In genomic region chrX:130082244-130083106, GRCh38 we compare ENCODE assay signal across 1 cellular context.
TF ChIP-seq lines count a peak whose summit lies in the region.

No MANE protein-coding gene starts in this region.

TF ChIP-seq in K562, 482 proteins besides CTCF, POLR2A, EP300 and RAD21 (continues in another document):
- no peak for TF ChIP-seq ZNF23 (CRISPR knock-in tag; IDR thresholded peaks at IDR 0.05)
- TF ChIP-seq LEF1 (IDR thresholded peaks at IDR 0.05), result peak; percentile 43; the same call in 1 of the 2 replicates
- peak; percentile 21 for TF ChIP-seq MEIS2 (IDR thresholded peaks at IDR 0.05; ENCODE audit: partially characterized antibody)
- peak; percentile 23; the same call in 1 of the 2 replicates for TF ChIP-seq CBFA2T3 (IDR thresholded peaks at IDR 0.05)
- TF ChIP-seq TBL1XR1 (IDR thresholded peaks at IDR 0.05; ENCODE audit: low read length in 2 of 2), result peak in 1 of 2 experiments; percentile 70; a peak in 1 of 4 replicates
- no peak for TF ChIP-seq BDP1 (IDR thresholded peaks at IDR 0.05; ENCODE audit: insufficient read depth, insufficient read length)
- TF ChIP-seq ZNF24 (IDR thresholded peaks at IDR 0.05), result peak; percentile 72; the same call in 1 of the 2 replicates
- TF ChIP-seq NBN (IDR thresholded peaks at IDR 0.05; ENCODE audit: low read depth), result 0 out of 2 replicates have a peak, but pooled peaks have one; percentile 0
- TF ChIP-seq ZFP36 (IDR thresholded peaks at IDR 0.05; ENCODE audit: low read depth, low read length, partially characterized antibody), result no peak
- no peak for TF ChIP-seq ZBTB12 (CRISPR knock-in tag; IDR thresholded peaks at IDR 0.05)
- 0 out of 2 replicates have a peak, but pooled peaks have one; percentile 53 for TF ChIP-seq LCOR (CRISPR knock-in tag; IDR thresholded peaks at IDR 0.05)
- TF ChIP-seq CBX5 (IDR thresholded peaks at IDR 0.05; ENCODE audit: borderline replicate concordance, low read depth), result no peak
- TF ChIP-seq ZNF551 (CRISPR knock-in tag; IDR thresholded peaks at IDR 0.05), result no peak
- peak; percentile 63 to 72 for TF ChIP-seq E2F6 (IDR thresholded peaks at IDR 0.05; ENCODE audit: borderline replicate concordance in 1 of 2, extremely low read depth in 1 of 2, insufficient read depth in 1 of 2, insufficient read length in 1 of 2, low read depth in 1 of 2, low read length in 1 of 2, poor library complexity in 1 of 2, severe bottlenecking in 1 of 2)
- TF ChIP-seq, protein P1, sequence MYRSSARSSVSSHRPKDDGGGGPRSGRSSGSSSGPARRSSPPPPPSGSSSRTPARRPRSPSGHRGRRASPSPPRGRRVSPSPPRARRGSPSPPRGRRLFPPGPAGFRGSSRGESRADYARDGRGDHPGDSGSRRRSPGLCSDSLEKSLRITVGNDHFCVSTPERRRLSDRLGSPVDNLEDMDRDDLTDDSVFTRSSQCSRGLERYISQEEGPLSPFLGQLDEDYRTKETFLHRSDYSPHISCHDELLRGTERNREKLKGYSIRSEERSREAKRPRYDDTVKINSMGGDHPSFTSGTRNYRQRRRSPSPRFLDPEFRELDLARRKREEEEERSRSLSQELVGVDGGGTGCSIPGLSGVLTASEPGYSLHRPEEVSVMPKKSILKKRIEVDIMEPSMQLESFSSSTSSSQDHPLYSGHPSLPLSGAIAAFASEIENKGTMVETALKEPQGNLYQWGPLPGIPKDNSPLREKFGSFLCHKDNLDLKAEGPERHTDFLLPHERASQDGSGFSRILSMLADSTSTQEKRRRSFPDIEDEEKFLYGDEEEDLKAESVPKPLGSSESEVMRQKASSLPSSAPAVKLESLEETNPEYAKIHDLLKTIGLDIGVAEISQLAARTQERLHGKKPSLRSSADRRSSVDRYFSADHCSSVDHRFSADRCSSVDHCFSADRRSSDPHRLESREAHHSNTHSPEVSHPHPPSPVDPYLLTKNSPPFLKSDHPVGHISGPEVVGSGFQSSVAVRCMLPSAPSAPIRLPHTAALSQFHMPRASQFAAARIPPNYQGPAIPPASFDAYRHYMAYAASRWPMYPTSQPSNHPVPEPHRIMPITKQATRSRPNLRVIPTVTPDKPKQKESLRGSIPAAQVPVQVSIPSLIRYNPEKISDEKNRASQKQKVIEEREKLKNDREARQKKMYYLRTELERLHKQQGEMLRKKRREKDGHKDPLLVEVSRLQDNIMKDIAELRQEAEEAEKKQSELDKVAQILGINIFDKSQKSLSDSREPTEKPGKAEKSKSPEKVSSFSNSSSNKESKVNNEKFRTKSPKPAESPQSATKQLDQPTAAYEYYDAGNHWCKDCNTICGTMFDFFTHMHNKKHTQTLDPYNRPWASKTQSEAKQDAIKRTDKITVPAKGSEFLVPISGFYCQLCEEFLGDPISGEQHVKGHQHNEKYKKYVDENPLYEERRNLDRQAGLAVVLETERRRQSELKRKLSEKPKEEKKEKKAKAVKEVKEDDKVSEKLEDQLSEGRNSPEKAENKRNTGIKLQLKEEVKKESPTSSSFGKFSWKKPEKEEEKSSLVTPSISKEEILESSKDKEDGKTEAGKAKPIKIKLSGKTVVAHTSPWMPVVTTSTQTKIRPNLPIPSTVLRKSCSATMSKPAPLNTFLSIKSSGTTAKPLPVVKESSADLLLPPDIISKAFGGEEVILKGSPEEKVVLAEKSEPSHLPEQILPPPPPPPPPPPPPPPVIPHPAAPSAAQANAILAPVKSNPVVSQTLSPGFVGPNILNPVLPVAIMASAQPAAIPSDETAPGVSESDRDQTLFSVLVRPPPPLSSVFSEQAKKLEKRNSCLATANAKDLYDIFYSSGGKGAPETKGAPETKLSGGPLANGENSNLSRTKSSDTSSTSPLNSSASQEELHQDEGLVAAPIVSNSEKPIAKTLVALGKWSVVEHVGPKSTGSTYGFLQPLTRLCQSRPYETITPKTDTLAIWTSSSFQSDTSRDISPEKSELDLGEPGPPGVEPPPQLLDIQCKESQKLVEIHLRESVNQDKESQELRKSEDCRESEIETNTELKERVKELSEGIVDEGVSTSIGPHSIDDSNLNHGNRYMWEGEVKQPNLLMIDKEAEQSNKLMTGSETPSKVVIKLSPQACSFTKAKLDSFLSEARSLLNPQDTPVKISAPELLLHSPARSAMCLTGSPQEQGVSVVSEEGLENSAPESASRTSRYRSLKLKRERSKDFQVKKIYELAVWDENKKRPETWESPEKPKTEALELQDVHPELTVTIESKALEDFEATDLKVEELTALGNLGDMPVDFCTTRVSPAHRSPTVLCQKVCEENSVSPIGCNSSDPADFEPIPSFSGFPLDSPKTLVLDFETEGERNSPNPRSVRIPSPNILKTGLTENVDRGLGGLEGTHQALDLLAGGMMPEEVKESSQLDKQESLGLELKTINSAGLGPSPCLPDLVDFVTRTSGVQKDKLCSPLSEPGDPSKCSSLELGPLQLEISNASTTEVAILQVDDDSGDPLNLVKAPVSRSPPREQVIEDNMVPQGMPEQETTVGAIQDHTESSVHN (IDR thresholded peaks at IDR 0.05; ENCODE audit: borderline replicate concordance in 1 of 2, low read depth in 1 of 2), result peak in 1 of 2 experiments; percentile 72; a peak in 2 of 4 replicates
- TF ChIP-seq MAX (CRISPR knock-in tag; IDR thresholded peaks at IDR 0.05), result peak; percentile 85
- TF ChIP-seq NRF1 (conservative IDR thresholded peaks at IDR 0.05 in 1 of 2, IDR thresholded peaks at IDR 0.05 in 1 of 2), result peak in 1 of 2 experiments; percentile 15; a peak in 1 of 4 replicates
- peak; percentile 91 for TF ChIP-seq NKRF (IDR thresholded peaks at IDR 0.05; ENCODE audit: borderline replicate concordance)
- TF ChIP-seq, protein P2, sequence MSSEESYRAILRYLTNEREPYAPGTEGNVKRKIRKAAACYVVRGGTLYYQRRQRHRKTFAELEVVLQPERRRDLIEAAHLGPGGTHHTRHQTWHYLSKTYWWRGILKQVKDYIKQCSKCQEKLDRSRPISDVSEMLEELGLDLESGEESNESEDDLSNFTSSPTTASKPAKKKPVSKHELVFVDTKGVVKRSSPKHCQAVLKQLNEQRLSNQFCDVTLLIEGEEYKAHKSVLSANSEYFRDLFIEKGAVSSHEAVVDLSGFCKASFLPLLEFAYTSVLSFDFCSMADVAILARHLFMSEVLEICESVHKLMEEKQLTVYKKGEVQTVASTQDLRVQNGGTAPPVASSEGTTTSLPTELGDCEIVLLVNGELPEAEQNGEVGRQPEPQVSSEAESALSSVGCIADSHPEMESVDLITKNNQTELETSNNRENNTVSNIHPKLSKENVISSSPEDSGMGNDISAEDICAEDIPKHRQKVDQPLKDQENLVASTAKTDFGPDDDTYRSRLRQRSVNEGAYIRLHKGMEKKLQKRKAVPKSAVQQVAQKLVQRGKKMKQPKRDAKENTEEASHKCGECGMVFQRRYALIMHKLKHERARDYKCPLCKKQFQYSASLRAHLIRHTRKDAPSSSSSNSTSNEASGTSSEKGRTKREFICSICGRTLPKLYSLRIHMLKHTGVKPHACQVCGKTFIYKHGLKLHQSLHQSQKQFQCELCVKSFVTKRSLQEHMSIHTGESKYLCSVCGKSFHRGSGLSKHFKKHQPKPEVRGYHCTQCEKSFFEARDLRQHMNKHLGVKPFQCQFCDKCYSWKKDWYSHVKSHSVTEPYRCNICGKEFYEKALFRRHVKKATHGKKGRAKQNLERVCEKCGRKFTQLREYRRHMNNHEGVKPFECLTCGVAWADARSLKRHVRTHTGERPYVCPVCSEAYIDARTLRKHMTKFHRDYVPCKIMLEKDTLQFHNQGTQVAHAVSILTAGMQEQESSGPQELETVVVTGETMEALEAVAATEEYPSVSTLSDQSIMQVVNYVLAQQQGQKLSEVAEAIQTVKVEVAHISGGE (CRISPR knock-in tag; IDR thresholded peaks at IDR 0.05), result 0 out of 6 replicates have a peak, but pooled peaks of 1 of the 3 experiments have one; percentile 19
- no peak for TF ChIP-seq SUPT5H (IDR thresholded peaks at IDR 0.05)
- TF ChIP-seq CCNT2 (IDR thresholded peaks at IDR 0.05; ENCODE audit: borderline replicate concordance, extremely low read depth, insufficient read length, low read depth, low read length), result peak; percentile 24
- TF ChIP-seq PRDM10 (IDR thresholded peaks at IDR 0.05; ENCODE audit: partially characterized antibody), result peak; percentile 55
- peak; percentile 36 for TF ChIP-seq CBFA2T2 (conservative IDR thresholded peaks at IDR 0.05)
- TF ChIP-seq KLF16 (IDR thresholded peaks at IDR 0.05), result peak; percentile 47; the same call in 1 of the 2 replicates
- TF ChIP-seq SMAD4 (CRISPR knock-in tag; conservative IDR thresholded peaks at IDR 0.05), result peak; percentile 93
- no peak for TF ChIP-seq NR2C1 (IDR thresholded peaks at IDR 0.05)
- peak; percentile 29; the same call in 1 of the 2 replicates for TF ChIP-seq NR2C1 (tag; IDR thresholded peaks at IDR 0.05)
- peak; percentile 66; the same call in 1 of the 2 replicates for TF ChIP-seq CBX1 (IDR thresholded peaks at IDR 0.05; ENCODE audit: low read depth)
- no peak for TF ChIP-seq MTA2 (IDR thresholded peaks at IDR 0.05; ENCODE audit: low read depth)
- TF ChIP-seq RCOR1 (IDR thresholded peaks at IDR 0.05; ENCODE audit: borderline replicate concordance in 1 of 2, low read depth in 2 of 2, low read length in 2 of 2), result peak in 1 of 2 experiments; percentile 28; a peak in 1 of 4 replicates
- TF ChIP-seq CREB5 (CRISPR knock-in tag; IDR thresholded peaks at IDR 0.05), result no peak
- TF ChIP-seq NCOR1 (IDR thresholded peaks at IDR 0.05), result peak; percentile 63
- peak; percentile 85 for TF ChIP-seq ZNF740 (CRISPR knock-in tag; IDR thresholded peaks at IDR 0.05)
- TF ChIP-seq ZNF740 (tag; IDR thresholded peaks at IDR 0.05), result 0 out of 4 replicates have a peak, but pooled peaks of 1 of the 2 experiments have one; percentile 34
